In the genomic region with DNA sequence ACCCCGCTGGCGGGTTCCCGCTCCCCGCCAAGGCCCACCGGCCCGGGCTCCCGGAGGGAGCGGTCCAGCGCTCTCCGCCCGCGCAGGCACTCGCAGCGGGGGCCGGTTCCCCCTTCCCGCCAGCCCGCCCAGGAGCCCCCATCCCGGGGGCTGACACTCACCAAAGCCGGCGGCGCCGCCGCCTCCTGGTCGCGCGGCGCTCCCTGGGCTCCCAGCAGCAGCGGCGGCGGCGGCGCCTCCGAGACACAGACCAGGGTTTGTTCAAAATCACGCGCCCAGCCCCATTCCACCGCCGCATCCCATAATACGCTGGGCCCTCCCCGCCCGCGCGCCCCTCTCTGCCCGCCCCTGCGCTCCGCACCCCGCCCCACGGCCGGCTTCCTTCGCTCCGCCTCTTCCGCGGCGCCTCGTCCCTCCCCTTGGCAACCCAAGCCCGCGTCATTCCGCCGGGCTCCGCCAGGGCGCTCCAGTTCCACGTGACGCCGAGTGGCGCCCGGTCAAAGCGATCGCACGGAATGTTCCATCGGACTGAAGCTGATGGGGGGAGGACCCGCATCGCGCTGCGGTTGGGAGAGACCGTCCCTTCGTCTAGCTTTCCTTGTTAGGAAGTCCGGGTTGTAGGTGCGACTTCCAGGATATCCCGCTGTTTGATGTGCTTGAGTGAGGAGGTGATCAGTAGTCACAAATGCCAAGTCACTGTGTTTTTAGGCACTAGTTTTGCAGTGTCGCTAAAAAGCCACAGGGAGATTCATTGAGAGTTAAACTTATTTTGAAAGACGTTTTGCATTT, we compare ENCODE assay signal across 8 cellular contexts.
DNase-seq lines count a peak whose midpoint lies in the region; ATAC-seq and TF ChIP-seq lines count a peak whose summit lies in the region.

No MANE protein-coding gene starts in this region.

- DNase-seq in AG09319 (ENCODE audit: extremely low read depth, low read depth) (peak; percentile 93), NCI-H226 (peak; percentile 90), cerebellar cortex (ENCODE audit: low spot score) (peak; percentile 98), islet precursor cell (peak; percentile 99)
- peak; percentile 94 to 95 (median 95) for DNase-seq in activated CD4-positive, CD25-positive, alpha-beta regulatory T cell (lab: John Stamatoyannopoulos, UW)
- DNase-seq in stimulated activated CD4-positive, alpha-beta T cell treated with anti-CD3 and anti-CD28 coated beads, Interleukin-12 subunit alpha, Interleukin-12 subunit beta, amount 100 ng/mL, for 48 hours (ENCODE audit: low read depth in 2 of 3, low spot score in 1 of 3) = peak; percentile 94 to 96 (median 94)

- TF ChIP-seq CTCF in AG09319 (IDR thresholded peaks at IDR 0.05; ENCODE audit: low read depth, low read length) = peak; percentile 30

- in situ Hi-C loops in GM18951 (cut with MboI; ENCODE audit: low sequenced_read_pairs, unreplicated experiment) = no loop called here

- TF ChIP-seq POLR2A in GM18951 (IDR thresholded peaks at IDR 0.05; ENCODE audit: extremely low read depth, insufficient read depth, insufficient read length) = peak; percentile 67

- ATAC-seq in HG03196 (IDR thresholded peaks at IDR 0.05; ENCODE audit: unreplicated experiment) = peak; percentile 82

Comparison
In these comparisons a context has a peak if more than half of its experiments do, and no peak if none do; other contexts are left out.
1. Peak in every context shown above with its lines: DNase-seq and ATAC-seq.